20 cellular contexts compared by ENCODE assay signal in the genomic region with DNA sequence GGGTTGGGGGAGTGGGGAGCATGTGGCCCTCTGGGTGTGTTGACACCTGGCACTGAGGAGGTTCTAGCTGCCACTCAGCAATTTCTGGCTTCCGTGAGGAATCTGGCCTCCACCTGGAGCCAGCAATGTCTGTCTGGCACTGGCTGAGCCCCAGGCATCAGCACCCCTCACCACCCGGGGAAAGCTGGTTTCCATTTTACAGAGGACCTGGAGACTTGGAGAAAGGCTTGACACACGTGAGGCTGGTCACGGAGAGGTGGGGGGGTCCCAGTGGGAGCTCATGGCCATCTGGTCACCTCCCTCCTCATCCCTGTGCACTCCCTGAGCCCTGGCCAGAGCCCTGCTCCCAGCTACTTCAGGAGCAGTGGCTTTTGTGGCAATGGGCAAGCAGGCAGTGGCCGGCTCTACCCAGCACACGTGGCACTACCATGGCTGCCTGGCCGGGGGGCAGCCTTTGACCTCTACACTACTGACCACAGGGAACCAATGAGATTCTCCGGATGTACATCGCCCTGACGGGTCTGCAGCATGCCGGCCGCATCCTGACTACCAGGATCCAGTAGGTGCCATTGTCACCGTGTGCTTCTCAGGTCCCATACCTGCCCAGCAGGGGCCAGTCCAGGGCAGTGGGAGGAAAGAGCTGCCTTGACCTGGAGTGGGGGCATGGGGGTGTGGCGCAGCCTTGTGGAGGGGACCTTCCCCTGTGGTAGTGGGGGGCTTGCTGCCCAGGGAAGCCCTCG.
"Had no signal": no experiment of that assay in that cellular context is flagged by ENCODE, and none has a peak within 500 bp of the region (broad histone marks: within the 10 kb centered on the region; RNA-seq: fewer than 3 reads in every experiment).

No MANE protein-coding gene starts in this region.

- H3K27ac Mint-ChIP-seq: memory B cell; mesothelial cell of epicardium; naive B cell; natural killer cell treated with Interleukin-12 subunit alpha and Interleukin-12 subunit beta and Interleukin-15 and Interleukin-18, amount 100 ng/mL, for 72 hours; stimulated activated memory B cell treated with anti-CD40 and anti-IgM and Interleukin-4, amounts not matched to agents 10 μg/mL and 1 μg/mL and 100 μg/mL, for 72 hours had no signal

- ATAC-seq: left ventricle myocardium superior; mucosa of descending colon; natural killer cell treated with Interleukin-12 subunit alpha and Interleukin-12 subunit beta and Interleukin-15 and Interleukin-18, amount 100 ng/mL, for 72 hours; right cardiac atrium; stimulated activated memory B cell treated with anti-CD40 and anti-IgM and Interleukin-4, amounts not matched to agents 10 μg/mL and 1 μg/mL and 100 μg/mL, for 72 hours; stimulated activated naive CD8-positive, alpha-beta T cell treated with anti-CD3 and anti-CD28 coated beads, Interleukin-15, Interleukin-2, amounts not matched to agents 100 U/mL and 50 U/mL, for 24 hours had no signal

- H3K4me1 ChIP-seq: psoas muscle, spleen, tibial nerve, upper lobe of left lung had no signal

- H3K4me1 Mint-ChIP-seq: memory B cell; mesothelial cell of epicardium; naive B cell; neural crest cell; stimulated activated memory B cell treated with anti-CD40 and anti-IgM and Interleukin-4, amounts not matched to agents 10 μg/mL and 1 μg/mL and 100 μg/mL, for 72 hours had no signal

- H3K9me3 Mint-ChIP-seq: memory B cell; mesothelial cell of epicardium; naive B cell; natural killer cell treated with Interleukin-12 subunit alpha and Interleukin-12 subunit beta and Interleukin-15 and Interleukin-18, amount 100 ng/mL, for 72 hours; neural crest cell; stimulated activated memory B cell treated with anti-CD40 and anti-IgM and Interleukin-4, amounts not matched to agents 10 μg/mL and 1 μg/mL and 100 μg/mL, for 72 hours had no signal

- H3K9me3 ChIP-seq: mucosa of descending colon, psoas muscle, spleen, thoracic aorta, tibial nerve, upper lobe of left lung had no signal

- H3K4me3 Mint-ChIP-seq: memory B cell; mesothelial cell of epicardium; naive B cell; natural killer cell treated with Interleukin-12 subunit alpha and Interleukin-12 subunit beta and Interleukin-15 and Interleukin-18, amount 100 ng/mL, for 72 hours; neural crest cell; stimulated activated memory B cell treated with anti-CD40 and anti-IgM and Interleukin-4, amounts not matched to agents 10 μg/mL and 1 μg/mL and 100 μg/mL, for 72 hours had no signal

- H3K4me3 ChIP-seq: dorsolateral prefrontal cortex, lung, mucosa of descending colon, psoas muscle, skin epidermis, spleen, thoracic aorta, tibial nerve, upper lobe of left lung had no signal

- H3K27ac ChIP-seq: psoas muscle, skin epidermis, spleen, thoracic aorta, tibial nerve, upper lobe of left lung had no signal

- H3K27me3 Mint-ChIP-seq: memory B cell; naive B cell; natural killer cell treated with Interleukin-12 subunit alpha and Interleukin-12 subunit beta and Interleukin-15 and Interleukin-18, amount 100 ng/mL, for 72 hours; stimulated activated memory B cell treated with anti-CD40 and anti-IgM and Interleukin-4, amounts not matched to agents 10 μg/mL and 1 μg/mL and 100 μg/mL, for 72 hours had no signal

- H3K27me3 ChIP-seq: dorsolateral prefrontal cortex, spleen, tibial nerve, upper lobe of left lung had no signal

- DNase-seq: effector CD4-positive, alpha-beta T cell; left ventricle myocardium superior; mucosa of descending colon; naive B cell; psoas muscle; right cardiac atrium; spleen; stimulated activated CD4-positive, alpha-beta T cell treated with anti-CD3 and anti-CD28 coated beads, Interleukin-4, amount 100 ng/mL, for 4 hours; stimulated activated naive CD8-positive, alpha-beta T cell treated with anti-CD3 and anti-CD28 coated beads, Interleukin-15, Interleukin-2, amounts not matched to agents 100 U/mL and 50 U/mL, for 24 hours; upper lobe of left lung had no signal
